In genomic region chr4:2797545-2798305, GRCh38 we compare ENCODE assay signal across 8 cellular contexts. TPM values are rescaled to one million over a fixed set of nuclear protein-coding genes. Genes with fewer than 3 reads are reported as not detected.
A peak's percentile ranks its signal among the peaks of the same experiment; 100 is the strongest.
DNase-seq lines count a peak whose midpoint lies in the region; ATAC-seq lines count a peak whose summit lies in the region.

No MANE protein-coding gene starts in this region.

- ATAC-seq in HG03135 (IDR thresholded peaks at IDR 0.05; ENCODE audit: unreplicated experiment) = peak; percentile 14
- ATAC-seq in Right ventricle myocardium inferior = no peak

- intact Hi-C loops in Right ventricle myocardium inferior (cut with DNase I) = no loop called here

- peak; percentile 58 to 68 for DNase-seq in activated CD4-positive, alpha-beta T cell treated with anti-CD3 and anti-CD28 coated beads, Interleukin-2, amount 50 U/mL, for 48 hours
- DNase-seq in Right ventricle myocardium inferior (ENCODE audit: missing footprints) (peak; percentile 71), occipital lobe (lab: John Stamatoyannopoulos, UW) (no peak), glomerular visceral epithelial cell (ENCODE audit: extremely low spot score) (no peak), DMS153 (lab: John Stamatoyannopoulos, UW) (no peak), NCI-H69 (lab: John Stamatoyannopoulos, UW) (no peak)
- DNase-seq in stimulated activated CD4-positive, alpha-beta T cell treated with anti-CD3 and anti-CD28 coated beads, Interleukin-4, amount 100 ng/mL, for 4 hours = peak; percentile 41 to 69

RNA-seq across cellular contexts. Expression of gene SH3BP2, which starts 4.8 kb away (rescaled TPM):
- total RNA-seq in Right ventricle myocardium inferior = 32.2 TPM
- 24.8 TPM for total RNA-seq in occipital lobe

RNA-seq across cellular contexts. Expression of gene TNIP2, which starts 41.6 kb away (rescaled TPM):
- total RNA-seq in Right ventricle myocardium inferior (29.6 TPM), occipital lobe (5.9 TPM)

RNA-seq across cellular contexts. Expression of gene ADD1, which starts 45.9 kb away (rescaled TPM):
- total RNA-seq in Right ventricle myocardium inferior (231 TPM), occipital lobe (166 TPM)

Comparison
In these comparisons a context has a peak if more than half of its experiments do, and no peak if none do; other contexts are left out.
1. DNase-seq: peak in activated CD4-positive, alpha-beta T cell treated with anti-CD3 and anti-CD28 coated beads, Interleukin-2, amount 50 U/mL, for 48 hours (2 of 2), Right ventricle myocardium inferior (single experiment) and stimulated activated CD4-positive, alpha-beta T cell treated with anti-CD3 and anti-CD28 coated beads, Interleukin-4, amount 100 ng/mL, for 4 hours (2 of 2); none in occipital lobe (single experiment), glomerular visceral epithelial cell (single experiment), DMS153 (single experiment) and NCI-H69 (single experiment).